ENCODE assay signal across 11 cellular contexts in genomic region chr7:99562114-99562784, GRCh38. TPM values are rescaled to one million over a fixed set of nuclear protein-coding genes. Genes with fewer than 3 reads are reported as not detected.
DNase-seq lines count a peak whose midpoint lies in the region; ATAC-seq, FAIRE-seq and TF ChIP-seq lines count a peak whose summit lies in the region.
"Had no signal": no experiment of that assay in that cellular context is flagged by ENCODE, and none has a peak within 500 bp of the region (broad histone marks: within the 10 kb centered on the region; RNA-seq: fewer than 3 reads in every experiment).

No MANE protein-coding gene starts in this region.

- H3K27me3 ChIP-seq in HUES6 (ENCODE audit: control insufficient read depth, insufficient read depth, low read length), result no peaks in the 10 kb centered on the region
- H3K27me3 ChIP-seq in dorsolateral prefrontal cortex, result no peaks in the 10 kb centered on the region

- peaks cover 49% of the 10 kb centered on the region for H3K4me1 Mint-ChIP-seq in activated naive CD8-positive, alpha-beta T cell treated with anti-CD3 and anti-CD28 coated beads for 36 hours
- H3K4me1 Mint-ChIP-seq in mesothelial cell of epicardium, result peaks cover 8% of the 10 kb centered on the region

- H3K4me1 ChIP-seq in A549, result peaks cover 55% of the 10 kb centered on the region
- H3K4me1 ChIP-seq in HUES6 (ENCODE audit: control insufficient read depth, insufficient read depth, low read length), result peaks cover 9% of the 10 kb centered on the region; the same call in 1 of the 2 replicates

- DNase-seq in A549 (ENCODE audit: low read depth in 1 of 2, low spot score in 1 of 2) (no peak), mesothelial cell of epicardium (ENCODE audit: low spot score in 2 of 2, unreplicated experiment in 2 of 2) (no peak), NCI-H446 treated with DMSO at 0.1 percent for 48 hours (lab: John Stamatoyannopoulos, UW) (no peak), dorsolateral prefrontal cortex (no peak), glomerular visceral epithelial cell (ENCODE audit: extremely low spot score) (no peak)
- DNase-seq in activated naive CD8-positive, alpha-beta T cell treated with anti-CD3 and anti-CD28 coated beads for 36 hours, result no peak
- DNase-seq: effector memory CD4-positive, alpha-beta T cell had no signal

- no peak for TF ChIP-seq CTCF in A549 (IDR thresholded peaks at IDR 0.05)
- no peak for TF ChIP-seq CTCF in mesothelial cell of epicardium (IDR thresholded peaks at IDR 0.05; ENCODE audit: unreplicated experiment)
- no peak for TF ChIP-seq CTCF in dorsolateral prefrontal cortex (IDR thresholded peaks at IDR 0.05 in 54 of 56, conservative IDR thresholded peaks at IDR 0.05 in 2 of 56; ENCODE audit: low read depth in 1 of 56, partially characterized antibody in 56 of 56)

- 50% methylated on average over 9 of the region's 9 CpGs for WGBS in A549 (ENCODE audit: missing lambda C conversion rate)

- H3K4me2 ChIP-seq in A549, result peak overlapping the region; percentile 74

- H3K4me3 ChIP-seq in A549 (peak overlapping the region; percentile 17; the same call in 2 of the 3 replicates), HUES6 (ENCODE audit: low read depth, low read length) (no peak overlapping the region), dorsolateral prefrontal cortex (no peak overlapping the region)

- CTCF ChIA-PET in A549 (lab: Yijun Ruan, JAX), result no interaction called here

- H3K36me3 ChIP-seq in HUES6 (ENCODE audit: control insufficient read depth, insufficient read depth, low read length), result peaks cover 67% of the 10 kb centered on the region

- POLR2A ChIA-PET in A549 (lab: Yijun Ruan, JAX), result interaction anchor here (1.0 kb wide), 1 partner anchor 10 kb away, joined by 3 read pairs; the partner anchor contains the start of gene FAM200A

- H3K27ac Mint-ChIP-seq in activated naive CD8-positive, alpha-beta T cell treated with anti-CD3 and anti-CD28 coated beads for 36 hours, result peak overlapping the region; percentile 86
- H3K27ac Mint-ChIP-seq in mesothelial cell of epicardium, result peak overlapping the region; percentile 70

- intact Hi-C loops in dorsolateral prefrontal cortex (cut with DNase I), result no loop called here

- H3K4me3 Mint-ChIP-seq in activated naive CD8-positive, alpha-beta T cell treated with anti-CD3 and anti-CD28 coated beads for 36 hours, result no peak overlapping the region
- H3K4me3 Mint-ChIP-seq in mesothelial cell of epicardium, result no peak overlapping the region

- H3K36me3 Mint-ChIP-seq in activated naive CD8-positive, alpha-beta T cell treated with anti-CD3 and anti-CD28 coated beads for 36 hours, result peaks cover 51% of the 10 kb centered on the region
- peaks cover 33% of the 10 kb centered on the region for H3K36me3 Mint-ChIP-seq in mesothelial cell of epicardium

- H3K27me3 Mint-ChIP-seq in activated naive CD8-positive, alpha-beta T cell treated with anti-CD3 and anti-CD28 coated beads for 36 hours, result no peaks in the 10 kb centered on the region
- no peaks in the 10 kb centered on the region for H3K27me3 Mint-ChIP-seq in mesothelial cell of epicardium (ENCODE audit: low read depth)

- peak overlapping the region; percentile 39 for H3K9ac ChIP-seq in HUES6 (ENCODE audit: low read length)
- H3K9ac ChIP-seq: parathyroid adenoma had no signal

- no peak for TF ChIP-seq RAD21 in A549 (conservative IDR thresholded peaks at IDR 0.05 in 1 of 2, IDR thresholded peaks at IDR 0.05 in 1 of 2)

- TF ChIP-seq POLR2A in A549 (IDR thresholded peaks at IDR 0.05; ENCODE audit: low read length), result no peak

- H3K9me3 Mint-ChIP-seq in activated naive CD8-positive, alpha-beta T cell treated with anti-CD3 and anti-CD28 coated beads for 36 hours, result no peaks in the 10 kb centered on the region
- H3K9me3 Mint-ChIP-seq in mesothelial cell of epicardium, result no peaks in the 10 kb centered on the region

- ATAC-seq in A549, result no peak
- no peak for ATAC-seq in GM18498 (IDR thresholded peaks at IDR 0.05; ENCODE audit: unreplicated experiment)

- H3K27ac ChIP-seq in A549 (peak overlapping the region; percentile 59 to 96), HUES6 (ENCODE audit: low read depth, low read length) (peak overlapping the region; percentile 66; the same call in 1 of the 2 replicates), dorsolateral prefrontal cortex (peak overlapping the region in 7 of 59 donors; percentile 3 to 55 (median 36))
- H3K27ac ChIP-seq: parathyroid adenoma had no signal

- no peak for FAIRE-seq in A549 (lab: Jason Lieb, UNC)

- TF ChIP-seq EP300 in A549 (IDR thresholded peaks at IDR 0.05), result no peak

- H3K9me3 ChIP-seq in A549 (no peaks in the 10 kb centered on the region), HUES6 (ENCODE audit: control insufficient read depth, insufficient read depth, low read depth, low read length) (no peaks in the 10 kb centered on the region)

TF ChIP-seq in A549, 52 proteins besides CTCF, POLR2A, EP300 and RAD21 (continues in another document):
- TF ChIP-seq CHD2 (IDR thresholded peaks at IDR 0.05; ENCODE audit: low read length, partially characterized antibody), result no peak
- no peak for TF ChIP-seq POLR2AphosphoS2 (conservative IDR thresholded peaks at IDR 0.05; ENCODE audit: low read length)
- TF ChIP-seq ATOH8 (CRISPR knock-in tag; IDR thresholded peaks at IDR 0.05; ENCODE audit: low read depth), result no peak
- no peak for TF ChIP-seq NFE2L2 (conservative IDR thresholded peaks at IDR 0.05; ENCODE audit: low read length)
- TF ChIP-seq TFCP2L1 (CRISPR knock-in tag; IDR thresholded peaks at IDR 0.05), result no peak
- TF ChIP-seq MAZ (IDR thresholded peaks at IDR 0.05; ENCODE audit: borderline replicate concordance, low read depth, low read length), result no peak

RNA-seq across cellular contexts. Expression of gene ZNF655, which starts 3.8 kb away (rescaled TPM):
- polyA plus RNA-seq in A549 (2011; rRNA removed), result 78.4 and 85.1 TPM in 2 replicates
- 54.4 and 57.0 TPM in 2 replicates for polyA plus RNA-seq in A549 (2012; cell fraction: cytosol; rRNA removed)
- polyA plus RNA-seq in A549 (2012; cell fraction: nucleus; rRNA removed), result 101 and 109 TPM in 2 replicates
- polyA plus RNA-seq in A549 (2017; fragmentation: RNase III; extraction: RNeasy Plus Mini Kit Qiagen cat#74134 plus additional on column Dnase treatment), result 56.1 to 67.8 TPM (median 56.5 TPM) in 3 replicates
- polyA minus RNA-seq in A549 (2011; rRNA and poly(A)+ RNA removed), result 61.0 and 62.3 TPM in 2 replicates
- 10 to 100 TPM; 57.5 to 58.9 TPM for total RNA-seq in activated naive CD8-positive, alpha-beta T cell treated with anti-CD3 and anti-CD28 coated beads for 36 hours
- total RNA-seq in mesothelial cell of epicardium, result 83.5 to 84.9 TPM (median 84.7 TPM) in 3 replicates
- 100 to 1,000 TPM in 16 of 120 experiments, 10 to 100 TPM in 104; 60.1 to 125 (median 87.8) TPM for total RNA-seq in dorsolateral prefrontal cortex

RNA-seq across cellular contexts. Expression of gene FAM200A, which starts 10.3 kb away (rescaled TPM):
- 7.5 and 9.8 TPM in 2 replicates for polyA plus RNA-seq in A549 (2011; rRNA removed)
- polyA plus RNA-seq in A549 (2012; cell fraction: cytosol; rRNA removed), result 2.5 and 2.6 TPM in 2 replicates
- 0.93 and 1.0 TPM in 2 replicates for polyA plus RNA-seq in A549 (2012; cell fraction: nucleus; rRNA removed)
- 5.3 to 6.1 TPM (median 5.9 TPM) in 3 replicates for polyA plus RNA-seq in A549 (2017; fragmentation: RNase III; extraction: RNeasy Plus Mini Kit Qiagen cat#74134 plus additional on column Dnase treatment)
- polyA minus RNA-seq in A549 (2011; rRNA and poly(A)+ RNA removed), result 2.9 and 3.0 TPM in 2 replicates
- total RNA-seq in activated naive CD8-positive, alpha-beta T cell treated with anti-CD3 and anti-CD28 coated beads for 36 hours, result 1 to 10 TPM; 5.6 to 6.0 TPM
- total RNA-seq in mesothelial cell of epicardium, result 8.0 to 9.4 TPM (median 9.3 TPM) in 3 replicates
- total RNA-seq in dorsolateral prefrontal cortex, result 10 to 100 TPM in 8 of 120 experiments, 1 to 10 TPM in 112; 5.4 to 10.6 (median 8.1) TPM

RNA-seq across cellular contexts. Expression of gene TMEM225B, which starts 35.8 kb away (rescaled TPM):
- polyA plus RNA-seq in A549 (2011; rRNA removed) (5.4 and 7.7 TPM in 2 replicates), A549 (2017; fragmentation: RNase III; extraction: RNeasy Plus Mini Kit Qiagen cat#74134 plus additional on column Dnase treatment) (0.59 to 0.70 TPM (median 0.59 TPM) in 3 replicates)
- 0.86 and 0.96 TPM in 2 replicates for polyA plus RNA-seq in A549 (2012; cell fraction: cytosol; rRNA removed)
- 2.2 and 3.5 TPM in 2 replicates for polyA plus RNA-seq in A549 (2012; cell fraction: nucleus; rRNA removed)
- 6.9 and 7.6 TPM in 2 replicates for polyA minus RNA-seq in A549 (2011; rRNA and poly(A)+ RNA removed)
- total RNA-seq in activated naive CD8-positive, alpha-beta T cell treated with anti-CD3 and anti-CD28 coated beads for 36 hours, result under 1 TPM; 0.42 to 0.70 TPM
- total RNA-seq in mesothelial cell of epicardium (2.5 to 3.6 TPM (median 3.2 TPM) in 3 replicates), dorsolateral prefrontal cortex (1 to 10 TPM in 103 of 120 experiments, under 1 TPM in 14, not detected in 3; 0.58 to 6.6 (median 2.1) TPM)
- total RNA-seq: HT1080 had no signal

RNA-seq across cellular contexts. Expression of gene ZSCAN25, which starts 54.5 kb away (rescaled TPM):
- polyA plus RNA-seq in A549 (2011; rRNA removed) (9.3 and 10.1 TPM in 2 replicates), A549 (2017; fragmentation: RNase III; extraction: RNeasy Plus Mini Kit Qiagen cat#74134 plus additional on column Dnase treatment) (6.3 to 7.5 TPM (median 6.4 TPM) in 3 replicates)
- 6.6 and 8.1 TPM in 2 replicates for polyA plus RNA-seq in A549 (2012; cell fraction: cytosol; rRNA removed)
- 13.4 and 16.3 TPM in 2 replicates for polyA plus RNA-seq in A549 (2012; cell fraction: nucleus; rRNA removed)
- polyA minus RNA-seq in A549 (2011; rRNA and poly(A)+ RNA removed), result 16.8 and 19.2 TPM in 2 replicates
- total RNA-seq in activated naive CD8-positive, alpha-beta T cell treated with anti-CD3 and anti-CD28 coated beads for 36 hours, result 10 to 100 TPM; 29.7 to 30.1 TPM
- total RNA-seq in mesothelial cell of epicardium (24.1 to 27.8 TPM (median 26.6 TPM) in 3 replicates), dorsolateral prefrontal cortex (10 to 100 TPM; 14.8 to 38.1 (median 24.2) TPM)

RNA-seq across cellular contexts. Expression of gene ZKSCAN5, which starts 57.8 kb away (rescaled TPM):
- 14.1 and 15.7 TPM in 2 replicates for polyA plus RNA-seq in A549 (2011; rRNA removed)
- polyA plus RNA-seq in A549 (2012; cell fraction: cytosol; rRNA removed), result 3.4 and 3.6 TPM in 2 replicates
- 2.7 and 3.2 TPM in 2 replicates for polyA plus RNA-seq in A549 (2012; cell fraction: nucleus; rRNA removed)
- 7.2 to 8.3 TPM (median 8.2 TPM) in 3 replicates for polyA plus RNA-seq in A549 (2017; fragmentation: RNase III; extraction: RNeasy Plus Mini Kit Qiagen cat#74134 plus additional on column Dnase treatment)
- 16.5 and 20.3 TPM in 2 replicates for polyA minus RNA-seq in A549 (2011; rRNA and poly(A)+ RNA removed)
- 1 to 10 TPM; 8.0 to 8.3 TPM for total RNA-seq in activated naive CD8-positive, alpha-beta T cell treated with anti-CD3 and anti-CD28 coated beads for 36 hours
- 14.4 to 14.6 TPM (median 14.4 TPM) in 3 replicates for total RNA-seq in mesothelial cell of epicardium
- total RNA-seq in dorsolateral prefrontal cortex, result 10 to 100 TPM; 10.7 to 19.7 (median 14.4) TPM
